13 cellular contexts compared by ENCODE assay signal in genomic region chr19:472005-472858, GRCh38. TPM values are rescaled to one million over a fixed set of nuclear protein-coding genes. Genes with fewer than 3 reads are reported as not detected.
"Had no signal": no experiment of that assay in that cellular context is flagged by ENCODE, and none has a peak within 500 bp of the region (broad histone marks: within the 10 kb centered on the region; RNA-seq: fewer than 3 reads in every experiment).

No MANE protein-coding gene starts in this region.

- FAIRE-seq: urothelium cell line had no signal

- H3K27me3 ChIP-seq: adrenal gland, body of pancreas, ovary, thyroid gland had no signal

- H3K4me3 ChIP-seq: adrenal gland, body of pancreas, ovary, thyroid gland had no signal

- DNase-seq: activated CD4-positive, alpha-beta T cell treated with anti-CD3 and anti-CD28 coated beads, Interleukin-2, amount 10 ng/mL, durations not matched to agents 24 days and 14 days; activated CD8-positive, alpha-beta memory T cell treated with anti-CD3 and anti-CD28 coated beads for 24 hours; activated naive CD4-positive, alpha-beta T cell treated with anti-CD3 and anti-CD28 coated beads, Interleukin-2, amount 50 U/mL, for 16 hours; adrenal gland; body of pancreas; effector memory CD8-positive, alpha-beta T cell; nephron progenitor cell; ovary; thyroid gland had no signal

- ATAC-seq: activated T-helper 17 cell treated with anti-CD3 and anti-CD28 coated beads, Interleukin-2, amount 50 U/mL, for 72 hours; body of pancreas; effector memory CD8-positive, alpha-beta T cell; WTC11 had no signal

- H3K9me3 ChIP-seq: adrenal gland, body of pancreas, ovary, thyroid gland had no signal

- H3K27ac ChIP-seq: adrenal gland, body of pancreas, epithelial cell of prostate, ovary, thyroid gland had no signal

- H3K36me3 ChIP-seq: adrenal gland, ovary, thyroid gland had no signal

- H3K4me1 ChIP-seq: adrenal gland, body of pancreas, thyroid gland had no signal

RNA-seq across cellular contexts. Expression of gene SHC2, which starts 11.4 kb away (rescaled TPM):
- total RNA-seq: activated CD4-positive, alpha-beta T cell treated with anti-CD3 and anti-CD28 coated beads, Interleukin-2, amount 10 ng/mL, durations not matched to agents 24 days and 14 days had no signal
